In genomic region chr19:40442328-40443130, GRCh38 we compare ENCODE assay signal across 8 cellular contexts. TPM values are rescaled to one million over a fixed set of nuclear protein-coding genes. Genes with fewer than 3 reads are reported as not detected.
A peak's percentile ranks its signal among the peaks of the same experiment; 100 is the strongest.
DNase-seq lines count a peak whose midpoint lies in the region; ATAC-seq and TF ChIP-seq lines count a peak whose summit lies in the region.

No MANE protein-coding gene starts in this region.

- no peaks in the 10 kb centered on the region for H3K9me3 Mint-ChIP-seq in CD4-positive, CD25-positive, alpha-beta regulatory T cell
- no peaks in the 10 kb centered on the region for H3K9me3 Mint-ChIP-seq in neural crest cell

- peaks cover 5% of the 10 kb centered on the region for H3K4me1 ChIP-seq in CD4-positive, CD25-positive, alpha-beta regulatory T cell (ENCODE audit: control insufficient read depth, insufficient read depth, low read length, poor library complexity, severe bottlenecking)
- peaks cover 19% of the 10 kb centered on the region for H3K4me1 ChIP-seq in ectodermal cell (ENCODE audit: control insufficient read depth, insufficient read depth, low read length)

- H3K4me1 Mint-ChIP-seq in CD4-positive, CD25-positive, alpha-beta regulatory T cell: peaks cover 9 to 24% (median 18%) of the 10 kb centered on the region in 4 donors
- peaks cover 26% of the 10 kb centered on the region for H3K4me1 Mint-ChIP-seq in neural crest cell

- 30 to 31% methylated on average over 22 of the region's 22 CpGs for WGBS in ectodermal cell, 2 experiments

- no peak for ATAC-seq in CD4-positive, CD25-positive, alpha-beta regulatory T cell (ENCODE audit: low read depth in 2 of 2)
- ATAC-seq in GM19463 (IDR thresholded peaks at IDR 0.05; ENCODE audit: unreplicated experiment): no peak

- H3K27me3 ChIP-seq in CD4-positive, CD25-positive, alpha-beta regulatory T cell (ENCODE audit: control insufficient read depth, insufficient read depth, low read length): no peaks in the 10 kb centered on the region
- no peaks in the 10 kb centered on the region for H3K27me3 ChIP-seq in ectodermal cell (ENCODE audit: control insufficient read depth, insufficient read depth, low read length, poor library complexity, severe bottlenecking)

- peaks cover 6% of the 10 kb centered on the region for H3K27me3 Mint-ChIP-seq in CD4-positive, CD25-positive, alpha-beta regulatory T cell
- H3K27me3 Mint-ChIP-seq in neural crest cell (ENCODE audit: low read depth): peaks cover 2% of the 10 kb centered on the region

- DNase-seq in CD4-positive, CD25-positive, alpha-beta regulatory T cell: no peak
- DNase-seq in NAMALWA (ENCODE audit: low spot score) (peak; percentile 77), neural crest cell (ENCODE audit: low read depth, low spot score) (no peak), SK-N-DZ (ENCODE audit: low spot score) (no peak), HCEC 1CT (no peak), putamen (ENCODE audit: low spot score) (no peak)

- peak overlapping the region; percentile 78 for H3K4me3 ChIP-seq in CD4-positive, CD25-positive, alpha-beta regulatory T cell (ENCODE audit: low read depth, low read length)
- peak overlapping the region; percentile 97 for H3K4me3 ChIP-seq in ectodermal cell (ENCODE audit: insufficient read depth, low read depth, low read length)

- H3K4me3 Mint-ChIP-seq in CD4-positive, CD25-positive, alpha-beta regulatory T cell: peak overlapping the region; percentile 97 to 100 (median 98)
- peak overlapping the region; percentile 97 for H3K4me3 Mint-ChIP-seq in neural crest cell

- peaks cover 14% of the 10 kb centered on the region for H3K36me3 ChIP-seq in CD4-positive, CD25-positive, alpha-beta regulatory T cell (ENCODE audit: control insufficient read depth, insufficient read depth, low read length)
- H3K36me3 ChIP-seq in ectodermal cell (ENCODE audit: control insufficient read depth, insufficient read depth, low read length): no peaks in the 10 kb centered on the region

- TF ChIP-seq CTCF in neural crest cell (conservative IDR thresholded peaks at IDR 0.05): no peak

- peak overlapping the region; percentile 93 to 96 (median 95) for H3K27ac Mint-ChIP-seq in CD4-positive, CD25-positive, alpha-beta regulatory T cell
- peak overlapping the region; percentile 96 for H3K27ac Mint-ChIP-seq in neural crest cell (ENCODE audit: unreplicated experiment)

- H3K27ac ChIP-seq in CD4-positive, CD25-positive, alpha-beta regulatory T cell (ENCODE audit: insufficient read depth, low read length, poor library complexity, severe bottlenecking): peak overlapping the region; percentile 77
- H3K27ac ChIP-seq in ectodermal cell (ENCODE audit: insufficient read depth, low read depth, low read length, poor library complexity, severe bottlenecking): peak overlapping the region; percentile 65

- H3K9me3 ChIP-seq in CD4-positive, CD25-positive, alpha-beta regulatory T cell (ENCODE audit: control insufficient read depth in 2 of 2, low read length in 2 of 2): no peaks in the 10 kb centered on the region
- no peaks in the 10 kb centered on the region for H3K9me3 ChIP-seq in ectodermal cell (ENCODE audit: control insufficient read depth, low read length)

- peaks cover 9% of the 10 kb centered on the region for H3K36me3 Mint-ChIP-seq in CD4-positive, CD25-positive, alpha-beta regulatory T cell
- H3K36me3 Mint-ChIP-seq in neural crest cell (ENCODE audit: low read depth): no peaks in the 10 kb centered on the region

RNA-seq across cellular contexts. Expression of gene SERTAD3, which starts 1.6 kb away (rescaled TPM):
- 19.5 TPM for total RNA-seq in CD4-positive, CD25-positive, alpha-beta regulatory T cell
- 1 to 10 TPM; 3.1 to 7.6 (median 6.3) TPM for polyA plus RNA-seq in CD4-positive, CD25-positive, alpha-beta regulatory T cell
- 29.9 TPM for polyA plus RNA-seq in ectodermal cell (2013, experiment 1 of 4)
- polyA plus RNA-seq in ectodermal cell (2013, experiment 2 of 4): 30.2 TPM
- polyA plus RNA-seq in ectodermal cell (2013, experiment 3 of 4): 25.1 TPM
- polyA plus RNA-seq in ectodermal cell (2013, experiment 4 of 4): 31.5 TPM
- 22.3 and 25.8 TPM in 2 replicates for total RNA-seq in neural crest cell
- polyA plus RNA-seq in SK-N-DZ (2014; cell fraction: cytosol; rRNA removed): 8.1 and 11.7 TPM in 2 replicates
- 6.2 and 7.0 TPM in 2 replicates for polyA plus RNA-seq in SK-N-DZ (2014; cell fraction: nucleus; rRNA removed)

RNA-seq across cellular contexts. Expression of gene SERTAD1, which starts 16.7 kb away (rescaled TPM):
- total RNA-seq in CD4-positive, CD25-positive, alpha-beta regulatory T cell: 17.0 TPM
- 1 to 10 TPM; 5.5 to 8.5 (median 5.9) TPM for polyA plus RNA-seq in CD4-positive, CD25-positive, alpha-beta regulatory T cell
- polyA plus RNA-seq in ectodermal cell (2013, experiment 1 of 4): 5.3 TPM
- polyA plus RNA-seq in ectodermal cell (2013, experiment 2 of 4): 4.8 TPM
- 5.5 TPM for polyA plus RNA-seq in ectodermal cell (2013, experiment 3 of 4)
- polyA plus RNA-seq in ectodermal cell (2013, experiment 4 of 4): 4.9 TPM
- 3.2 and 3.3 TPM in 2 replicates for total RNA-seq in neural crest cell
- polyA plus RNA-seq in SK-N-DZ (2014; cell fraction: cytosol; rRNA removed): 1.9 and 2.7 TPM in 2 replicates
- polyA plus RNA-seq in SK-N-DZ (2014; cell fraction: nucleus; rRNA removed): 1.9 TPM in 2 replicates

RNA-seq across cellular contexts. Expression of gene BLVRB, which starts 23.0 kb away (rescaled TPM):
- 6.2 TPM for total RNA-seq in CD4-positive, CD25-positive, alpha-beta regulatory T cell
- 10 to 100 TPM; 19.1 to 48.6 (median 24.1) TPM for polyA plus RNA-seq in CD4-positive, CD25-positive, alpha-beta regulatory T cell
- 22.4 TPM for polyA plus RNA-seq in ectodermal cell (2013, experiment 1 of 4)
- 24.3 TPM for polyA plus RNA-seq in ectodermal cell (2013, experiment 2 of 4)
- polyA plus RNA-seq in ectodermal cell (2013, experiment 3 of 4): 21.1 TPM
- polyA plus RNA-seq in ectodermal cell (2013, experiment 4 of 4): 20.8 TPM
- total RNA-seq in neural crest cell: 3.1 and 3.2 TPM in 2 replicates
- 3.9 and 5.3 TPM in 2 replicates for polyA plus RNA-seq in SK-N-DZ (2014; cell fraction: cytosol; rRNA removed)
- 0.85 and 1.4 TPM in 2 replicates for polyA plus RNA-seq in SK-N-DZ (2014; cell fraction: nucleus; rRNA removed)

RNA-seq across cellular contexts. Expression of gene SPTBN4, which starts 24.3 kb away (rescaled TPM):
- total RNA-seq in CD4-positive, CD25-positive, alpha-beta regulatory T cell: not detected
- polyA plus RNA-seq in CD4-positive, CD25-positive, alpha-beta regulatory T cell: not detected
- polyA plus RNA-seq in ectodermal cell (2013, experiment 1 of 4): 3.9 TPM
- 3.7 TPM for polyA plus RNA-seq in ectodermal cell (2013, experiment 2 of 4)
- 2.8 TPM for polyA plus RNA-seq in ectodermal cell (2013, experiment 3 of 4)
- polyA plus RNA-seq in ectodermal cell (2013, experiment 4 of 4): 4.3 TPM
- 0.40 and 1.1 TPM in 2 replicates for total RNA-seq in neural crest cell
- 10.5 and 15.3 TPM in 2 replicates for polyA plus RNA-seq in SK-N-DZ (2014; cell fraction: cytosol; rRNA removed)
- 13.2 and 13.6 TPM in 2 replicates for polyA plus RNA-seq in SK-N-DZ (2014; cell fraction: nucleus; rRNA removed)

RNA-seq across cellular contexts. Expression of gene PRX, which starts 29.4 kb away (rescaled TPM):
- total RNA-seq in CD4-positive, CD25-positive, alpha-beta regulatory T cell: 1.3 TPM
- polyA plus RNA-seq in CD4-positive, CD25-positive, alpha-beta regulatory T cell: under 1 TPM in 3 of 4 donors, not detected in 1; 0.08 to 0.55 (median 0.22) TPM
- 6.3 TPM for polyA plus RNA-seq in ectodermal cell (2013, experiment 1 of 4)
- polyA plus RNA-seq in ectodermal cell (2013, experiment 2 of 4): 5.5 TPM
- 5.7 TPM for polyA plus RNA-seq in ectodermal cell (2013, experiment 3 of 4)
- 5.8 TPM for polyA plus RNA-seq in ectodermal cell (2013, experiment 4 of 4)
- total RNA-seq in neural crest cell: 2.8 and 2.9 TPM in 2 replicates
- polyA plus RNA-seq in SK-N-DZ (2014; cell fraction: cytosol; rRNA removed): 0.74 and 1.4 TPM in 2 replicates
- polyA plus RNA-seq in SK-N-DZ (2014; cell fraction: nucleus; rRNA removed): 0.31 and 0.55 TPM in 2 replicates
